14 cellular contexts compared by ENCODE assay signal in the genomic region with DNA sequence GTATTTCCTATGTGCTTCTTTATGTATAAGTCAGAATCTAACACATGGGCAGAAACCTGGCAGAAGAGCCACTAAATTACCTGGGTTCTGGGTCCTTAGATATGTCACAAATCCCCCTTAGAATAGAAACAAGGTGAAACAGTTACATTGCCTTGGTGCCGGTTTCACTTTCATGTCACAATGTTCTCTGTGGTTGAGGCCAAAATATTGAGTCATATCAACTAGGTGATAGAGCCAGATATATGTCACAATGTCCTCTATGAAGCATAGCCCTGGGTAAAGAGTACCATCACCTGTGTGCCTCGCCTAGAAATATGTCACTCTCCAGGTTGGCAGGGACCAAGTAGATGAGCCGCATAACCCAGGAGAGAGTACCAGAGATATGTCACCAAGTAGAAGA.
"Had no signal": no experiment of that assay in that cellular context is flagged by ENCODE, and none has a peak within 500 bp of the region (broad histone marks: within the 10 kb centered on the region; RNA-seq: fewer than 3 reads in every experiment).

No MANE protein-coding gene starts in this region.

- H3K27ac Mint-ChIP-seq: activated B cell treated with CpG ODN at 0.5 μM for 24 hours; activated CD8-positive, alpha-beta memory T cell treated with anti-CD3 and anti-CD28 coated beads, Interleukin-2, amount 10 ng/mL, durations not matched to agents 7 days and 5 days; memory B cell had no signal

- H3K4me1 Mint-ChIP-seq: activated B cell treated with CpG ODN at 0.5 μM for 24 hours; activated CD8-positive, alpha-beta memory T cell treated with anti-CD3 and anti-CD28 coated beads, Interleukin-2, amount 10 ng/mL, durations not matched to agents 7 days and 5 days; memory B cell; neural crest cell had no signal

- H3K9me3 Mint-ChIP-seq: activated B cell treated with CpG ODN at 0.5 μM for 24 hours, memory B cell, neural crest cell had no signal

- H3K27me3 Mint-ChIP-seq: activated B cell treated with CpG ODN at 0.5 μM for 24 hours; activated CD8-positive, alpha-beta memory T cell treated with anti-CD3 and anti-CD28 coated beads, Interleukin-2, amount 10 ng/mL, durations not matched to agents 7 days and 5 days; memory B cell had no signal

- H3K36me3 Mint-ChIP-seq: activated CD8-positive, alpha-beta memory T cell treated with anti-CD3 and anti-CD28 coated beads, Interleukin-2, amount 10 ng/mL, durations not matched to agents 7 days and 5 days; memory B cell had no signal

- ATAC-seq: activated CD8-positive, alpha-beta memory T cell treated with anti-CD3 and anti-CD28 coated beads, Interleukin-2, amount 10 ng/mL, durations not matched to agents 7 days and 5 days had no signal

- DNase-seq: activated B cell treated with CpG ODN at 0.5 μM for 24 hours; activated CD8-positive, alpha-beta memory T cell treated with anti-CD3 and anti-CD28 coated beads, Interleukin-2, amount 10 ng/mL, durations not matched to agents 7 days and 5 days; activated naive CD4-positive, alpha-beta T cell; aorta; brain microvascular endothelial cell; central memory CD4-positive, alpha-beta T cell; dorsolateral prefrontal cortex; stimulated activated CD4-positive, alpha-beta T cell treated with anti-CD3 and anti-CD28 coated beads, Interleukin-12 subunit alpha, Interleukin-12 subunit beta, amount 100 ng/mL, for 4 hours; stimulated activated CD4-positive, alpha-beta T cell treated with anti-CD3 and anti-CD28 coated beads, Interleukin-2, amount 100 ng/mL, for 24 hours; stomach; T-helper 9 cell; trophoblast cell had no signal

- H3K4me3 Mint-ChIP-seq: activated B cell treated with CpG ODN at 0.5 μM for 24 hours; activated CD8-positive, alpha-beta memory T cell treated with anti-CD3 and anti-CD28 coated beads, Interleukin-2, amount 10 ng/mL, durations not matched to agents 7 days and 5 days; memory B cell; neural crest cell had no signal
